In the genomic region with DNA sequence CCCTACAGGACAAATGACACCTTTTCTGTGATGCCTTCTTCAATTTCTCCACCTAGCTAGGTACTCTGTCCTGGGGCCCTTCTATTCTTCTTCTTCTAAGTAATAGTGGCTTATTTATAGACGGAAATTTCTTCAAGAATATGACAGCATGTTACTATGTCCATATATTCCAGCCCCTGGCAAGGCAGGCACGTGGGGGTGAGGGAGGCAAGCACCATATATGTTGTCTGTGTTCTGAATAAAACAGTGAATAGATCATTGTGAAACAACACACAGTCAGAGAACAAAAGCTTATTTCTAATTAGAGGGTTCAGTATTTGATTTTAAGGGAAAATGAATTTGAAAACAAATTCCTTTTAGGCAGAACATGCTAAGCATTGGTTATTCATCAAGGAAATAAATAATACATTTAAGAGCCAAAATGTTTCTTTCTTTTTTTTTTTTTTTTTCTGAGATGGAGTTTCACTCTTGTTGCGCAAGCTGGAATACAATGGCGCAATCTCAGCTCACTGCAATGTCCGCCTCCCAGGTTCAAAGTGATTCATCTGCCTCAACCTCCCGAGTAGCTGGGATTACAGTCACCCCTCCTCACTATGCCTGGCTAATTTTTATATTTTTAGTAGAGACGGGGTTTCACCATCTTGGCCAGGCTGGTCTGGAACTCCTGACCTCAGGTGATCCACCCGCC, we compare ENCODE assay signal across 13 cellular contexts. TPM values are rescaled to one million over a fixed set of nuclear protein-coding genes. Genes with fewer than 3 reads are reported as not detected.
DNase-seq lines count a peak whose midpoint lies in the region; ATAC-seq, FAIRE-seq and TF ChIP-seq lines count a peak whose summit lies in the region.
"Had no signal": no experiment of that assay in that cellular context is flagged by ENCODE, and none has a peak within 500 bp of the region (broad histone marks: within the 10 kb centered on the region; RNA-seq: fewer than 3 reads in every experiment).

No MANE protein-coding gene starts in this region.

- H3K36me3 Mint-ChIP-seq in WTC11, result peaks cover 59% of the 10 kb centered on the region

- H4K20me1 ChIP-seq in K562 (replicated peaks; ENCODE audit: control insufficient read depth, insufficient read depth, low read length), result no peaks in the 10 kb centered on the region
- H4K20me1 ChIP-seq in HepG2 (ENCODE audit: insufficient read depth, low read length), result no peaks in the 10 kb centered on the region

- no peak overlapping the region for H3K27ac ChIP-seq in A549
- no peak overlapping the region for H3K27ac ChIP-seq in K562 (ENCODE audit: extremely low read depth, low read depth, low read length)
- no peak overlapping the region for H3K27ac ChIP-seq in HepG2 (ENCODE audit: extremely low read length, insufficient read depth, low read length)
- no peak overlapping the region for H3K27ac ChIP-seq in SJCRH30
- H3K27ac ChIP-seq: BLaER1 treated with 17β-estradiol and CSF1 and Interleukin-3, amounts not matched to agents 10 nM and 100 nM had no signal

- H3K79me2 ChIP-seq in K562 (ENCODE audit: control insufficient read depth, insufficient read depth, low read length), result peaks cover 2% of the 10 kb centered on the region; the same call in 1 of the 3 replicates
- H3K79me2 ChIP-seq in HepG2 (ENCODE audit: insufficient read depth, low read length), result peaks cover 2% of the 10 kb centered on the region

- TF ChIP-seq POLR2A in A549 (IDR thresholded peaks at IDR 0.05; ENCODE audit: low read length), result no peak
- TF ChIP-seq POLR2A in K562 (conservative IDR thresholded peaks at IDR 0.05), result no peak
- no peak for TF ChIP-seq POLR2A in HepG2 (IDR thresholded peaks at IDR 0.05; ENCODE audit: insufficient read depth in 1 of 2, low read depth in 2 of 2, low read length in 2 of 2)
- no peak for TF ChIP-seq POLR2A in GM12891 (IDR thresholded peaks at IDR 0.05; ENCODE audit: low read depth, low read length)

- H3K4me3 Mint-ChIP-seq in WTC11, result no peak overlapping the region
- H3K4me3 Mint-ChIP-seq: T-helper 1 cell treated with Interleukin-12 subunit alpha and Interleukin-12 subunit beta and Interleukin-4 antibody, amounts not matched to agents 30 μg/mL and 1 μg/mL, for 36 hours had no signal

- 71% methylated on average over 8 of the region's 8 CpGs for WGBS in A549 (ENCODE audit: missing lambda C conversion rate)
- WGBS in K562 (ENCODE audit: insufficient coverage, low coverage, missing lambda C conversion rate), result 83% methylated on average over 7 of the region's 8 CpGs
- WGBS in HepG2 (ENCODE audit: low lambda C conversion rate), result 84% methylated on average over 8 of the region's 8 CpGs

- no peaks in the 10 kb centered on the region for H3K9me1 ChIP-seq in K562 (ENCODE audit: control insufficient read depth, insufficient read depth, low read length)

- TF ChIP-seq CTCF in A549 (IDR thresholded peaks at IDR 0.05), result no peak
- TF ChIP-seq CTCF in K562 (IDR thresholded peaks at IDR 0.05 in 2 of 3, conservative IDR thresholded peaks at IDR 0.05 in 1 of 3; ENCODE audit: insufficient read depth in 2 of 3, low read depth in 1 of 3, low read length in 3 of 3), result no peak
- TF ChIP-seq CTCF in HepG2 (CRISPR knock-in tag; IDR thresholded peaks at IDR 0.05), result no peak
- TF ChIP-seq CTCF in WTC11 (IDR thresholded peaks at IDR 0.05), result no peak

- in situ Hi-C loops in K562 (cut with MboI), result no loop called here
- in situ Hi-C loops in HepG2 (cut with HindIII; ENCODE audit: extremely low pct_ligation_motif_present, low pct_unique_long_range_greater_than_20kb), result no loop called here

- no peaks in the 10 kb centered on the region for H3K27me3 Mint-ChIP-seq in WTC11 (ENCODE audit: low read depth)

- H3K4me1 ChIP-seq in A549 (peaks cover 26% of the 10 kb centered on the region), K562 (replicated peaks in 1 of 2; ENCODE audit: control insufficient read depth in 2 of 2, insufficient read depth in 2 of 2, low read length in 2 of 2) (peaks cover 0 to 3% of the 10 kb centered on the region in 2 experiments; a peak in 2 of 5 replicates), HepG2 (ENCODE audit: insufficient read depth, low read length) (peaks cover 18% of the 10 kb centered on the region), SJCRH30 (no peaks in the 10 kb centered on the region)

- no peaks in the 10 kb centered on the region for H3K27me3 ChIP-seq in K562 (ENCODE audit: control insufficient read depth in 2 of 2, insufficient read depth in 2 of 2, low read length in 2 of 2)
- no peaks in the 10 kb centered on the region for H3K27me3 ChIP-seq in HepG2 (ENCODE audit: control insufficient read depth in 1 of 2, insufficient read depth in 2 of 2, low read length in 2 of 2)
- H3K27me3 ChIP-seq in SJCRH30, result no peaks in the 10 kb centered on the region
- H3K27me3 ChIP-seq: BLaER1 treated with 17β-estradiol and CSF1 and Interleukin-3, amounts not matched to agents 10 nM and 100 nM; gastroesophageal sphincter had no signal

- CTCF ChIA-PET in A549 (lab: Yijun Ruan, JAX), result interaction anchor here (1.1 to 1.5 kb wide), 2 partner anchors 293 to 295 kb away, joined by 3 read pairs; no protein-coding TSS in a partner anchor
- CTCF ChIA-PET in K562 (lab: Yijun Ruan, JAX; ENCODE audit: low intra/inter-chr PET ratio), result no interaction called here
- CTCF ChIA-PET in HepG2 (lab: Yijun Ruan, JAX; ENCODE audit: low intra/inter-chr PET ratio, low total read pairs), result no interaction called here
- CTCF ChIA-PET in WTC11 (lab: Charles Lee), result interaction anchor here (0.6 kb wide), 1 partner anchor 247 kb away, joined by 3 read pairs; no protein-coding TSS in a partner anchor

- H3K36me3 ChIP-seq in K562 (ENCODE audit: control insufficient read depth, insufficient read depth, low read length) (peaks cover 79% of the 10 kb centered on the region), HepG2 (replicated peaks in 1 of 2; ENCODE audit: control insufficient read depth in 1 of 2, insufficient read depth in 2 of 2, low read length in 2 of 2) (peaks cover 20 to 81% of the 10 kb centered on the region in 2 experiments), SJCRH30 (peaks cover 34% of the 10 kb centered on the region)

- H3K4me1 Mint-ChIP-seq in WTC11, result peaks cover 2% of the 10 kb centered on the region

- H3K9ac ChIP-seq in K562 (ENCODE audit: insufficient read depth in 1 of 2, low read depth in 2 of 2, low read length in 2 of 2), result no peak overlapping the region
- H3K9ac ChIP-seq in HepG2 (ENCODE audit: insufficient read depth, low read depth, low read length), result no peak overlapping the region
- H3K9ac ChIP-seq: BLaER1 treated with 17β-estradiol and CSF1 and Interleukin-3, amounts not matched to agents 10 nM and 100 nM had no signal

- POLR2A ChIA-PET in A549 (lab: Yijun Ruan, JAX) (no interaction called here), K562 (lab: Yijun Ruan, JAX) (interaction anchor here (0.5 to 0.6 kb wide), 2 partner anchors 109 to 616 kb away, joined by 3 read pairs; no protein-coding TSS in a partner anchor), HepG2 (lab: Yijun Ruan, JAX) (no interaction called here), WTC11 (lab: Charles Lee) (no interaction called here)

- H2AFZ ChIP-seq in K562 (ENCODE audit: low read depth, low read length), result no peak overlapping the region
- no peak overlapping the region for H2AFZ ChIP-seq in HepG2 (ENCODE audit: low read length)

- no TSS peak for BruUV-seq in K562 (replicated peaks; lab: Mats Ljungman, UMichigan)
- BruUV-seq in HepG2 (replicated peaks; lab: Mats Ljungman, UMichigan), result no TSS peak

- H3K4me3 ChIP-seq in A549, result no peak overlapping the region
- H3K4me3 ChIP-seq in K562, result no peak overlapping the region
- H3K4me3 ChIP-seq in HepG2 (replicated peaks in 1 of 3; ENCODE audit: insufficient read depth in 1 of 3, low read depth in 2 of 3, low read length in 3 of 3), result no peak overlapping the region
- H3K4me3 ChIP-seq in SJCRH30, result no peak overlapping the region
- H3K4me3 ChIP-seq: BLaER1 treated with 17β-estradiol and CSF1 and Interleukin-3, amounts not matched to agents 10 nM and 100 nM; gastroesophageal sphincter had no signal

- TF ChIP-seq EP300 in A549 (IDR thresholded peaks at IDR 0.05), result no peak
- no peak for TF ChIP-seq EP300 in K562 (IDR thresholded peaks at IDR 0.05; ENCODE audit: low read length)
- TF ChIP-seq EP300 in HepG2 (IDR thresholded peaks at IDR 0.05; ENCODE audit: low read depth in 2 of 2, low read length in 2 of 2), result no peak
- TF ChIP-seq EP300 in HepG2 (CRISPR knock-in tag; IDR thresholded peaks at IDR 0.05; ENCODE audit: borderline replicate concordance), result no peak

- peak overlapping the region; percentile 43; the same call in 2 of the 3 replicates for H3K4me2 ChIP-seq in A549
- no peak overlapping the region for H3K4me2 ChIP-seq in K562 (ENCODE audit: insufficient read depth, low read length)
- no peak overlapping the region for H3K4me2 ChIP-seq in HepG2 (ENCODE audit: low read depth, low read length)

- DNase-seq in A549 (ENCODE audit: low read depth in 1 of 2, low spot score in 1 of 2) (no peak), M059J (ENCODE audit: low read depth) (peak; percentile 55), K562 (ENCODE audit: extremely low read depth in 1 of 4, low spot score in 3 of 4) (no peak), HepG2 (ENCODE audit: low spot score) (no peak), 8988T (no peak), WTC11 (ENCODE audit: low spot score) (no peak), GM12891 (ENCODE audit: insufficient read length, low spot score) (no peak), SJCRH30 (no peak)
- DNase-seq: NCI-H1436 treated with DMSO at 0.1 percent for 48 hours had no signal

- ATAC-seq in A549 (no peak), K562 (no peak), HepG2 (no peak), WTC11 (no peak)
- ATAC-seq: gastroesophageal sphincter had no signal

- H3K9me3 Mint-ChIP-seq in WTC11, result no peaks in the 10 kb centered on the region
- H3K9me3 Mint-ChIP-seq: T-helper 1 cell treated with Interleukin-12 subunit alpha and Interleukin-12 subunit beta and Interleukin-4 antibody, amounts not matched to agents 30 μg/mL and 1 μg/mL, for 36 hours had no signal

- H3K9me3 ChIP-seq in A549, result no peaks in the 10 kb centered on the region
- no peaks in the 10 kb centered on the region for H3K9me3 ChIP-seq in K562 (replicated peaks; ENCODE audit: control insufficient read depth, insufficient read depth, low read depth, low read length)
- H3K9me3 ChIP-seq in HepG2 (ENCODE audit: low read length), result no peaks in the 10 kb centered on the region
- H3K9me3 ChIP-seq in SJCRH30 (replicated peaks), result no peaks in the 10 kb centered on the region
- H3K9me3 ChIP-seq: BLaER1 treated with 17β-estradiol and CSF1 and Interleukin-3, amounts not matched to agents 10 nM and 100 nM; gastroesophageal sphincter had no signal

- H3K27ac Mint-ChIP-seq in WTC11, result no peak overlapping the region

- FAIRE-seq in A549 (lab: Jason Lieb, UNC) (no peak), K562 (lab: Jason Lieb, UNC) (no peak), HepG2 (lab: Jason Lieb, UNC) (no peak), GM12891 (lab: Jason Lieb, UNC) (no peak)

- intact Hi-C loops in K562 (cut with micrococcal nuclease) (no loop called here), HepG2 (cut with micrococcal nuclease; ENCODE audit: unreplicated experiment) (no loop called here)

- TF ChIP-seq RAD21 in A549 (conservative IDR thresholded peaks at IDR 0.05 in 1 of 2, IDR thresholded peaks at IDR 0.05 in 1 of 2) (no peak), K562 (CRISPR knock-in tag; conservative IDR thresholded peaks at IDR 0.05 in 1 of 2, IDR thresholded peaks at IDR 0.05 in 1 of 2) (no peak), HepG2 (CRISPR knock-in tag; IDR thresholded peaks at IDR 0.05) (no peak)

RNA-seq across cellular contexts. Expression of a gene that starts 6.2 kb away (rescaled TPM):
- polyA plus RNA-seq in A549 (2011; rRNA removed) (12.2 and 22.1 TPM in 2 replicates), A549 (2017; fragmentation: RNase III; extraction: RNeasy Plus Mini Kit Qiagen cat#74134 plus additional on column Dnase treatment) (17.4 to 22.2 TPM (median 18.0 TPM) in 3 replicates), K562 (2011; rRNA removed) (30.9 and 36.9 TPM in 2 replicates), K562 (2014; fragmentation: Illumina TruSeq; extraction: Trizol) (11.6 and 12.4 TPM in 2 replicates), K562 (2014; fragmentation: Nextera tagmentation; extraction: Ambion mirVana) (10 to 100 TPM in 1 of 2 experiments, 1 to 10 TPM in 1; 8.5 to 14.5 TPM), K562 (2014; rRNA removed) (45.4 and 46.6 TPM in 2 replicates), HepG2 (2011; rRNA removed) (13.5 and 16.0 TPM in 2 replicates)
- polyA plus RNA-seq in A549 (2012; cell fraction: cytosol; rRNA removed), result 10.8 and 14.6 TPM in 2 replicates
- polyA plus RNA-seq in A549 (2012; cell fraction: nucleus; rRNA removed), result 9.6 and 10.1 TPM in 2 replicates
- 2.3 and 3.6 TPM in 2 replicates for polyA minus RNA-seq in A549 (2011; rRNA and poly(A)+ RNA removed)
- 33.3 and 44.0 TPM in 2 replicates for total RNA-seq in M059J (2014; rRNA removed; shearing (Covaris generic))
- total RNA-seq in K562 (2011; cell fraction: chromatin; rRNA removed; ENCODE audit: low replicate concordance), result 3.8 and 7.0 TPM in 2 replicates
- total RNA-seq in K562 (2011; cell fraction: nucleolus; rRNA removed), result 2.6 and 2.8 TPM in 2 replicates
- total RNA-seq in K562 (2011; cell fraction: nucleoplasm; rRNA removed), result 5.9 and 6.8 TPM in 2 replicates
- total RNA-seq in K562 (2014; rRNA removed) (62.9 and 64.7 TPM in 2 replicates), K562 (2014; rRNA removed; fragmentation: Illumina TruSeq; extraction: Trizol) (38.8 and 40.8 TPM in 2 replicates), K562 (2015; rRNA removed; fragmentation: Illumina TruSeq; extraction: Trizol) (17.0 and 17.9 TPM in 2 replicates), K562 (2021) (63.7 and 64.7 TPM in 2 replicates), HepG2 (2016; rRNA removed; fragmentation: Illumina TruSeq; extraction: Trizol) (63.5 and 72.8 TPM in 2 replicates), WTC11 (2021) (31.9 to 40.9 TPM (median 36.1 TPM) in 3 replicates)
- 7.4 and 33.2 TPM in 2 replicates for polyA plus RNA-seq in K562 (2011; cell fraction: cytosol; rRNA removed)
- 7.2 and 7.6 TPM in 2 replicates for polyA plus RNA-seq in K562 (2011; cell fraction: nucleus; rRNA removed)
- polyA plus RNA-seq in K562 (2012), result 44.8 and 49.3 TPM in 2 replicates
- polyA minus RNA-seq in K562 (2011; rRNA and poly(A)+ RNA removed), result 6.0 and 7.6 TPM in 2 replicates
- polyA minus RNA-seq in K562 (2011; cell fraction: cytosol; rRNA and poly(A)+ RNA removed), result 2.9 and 6.4 TPM in 2 replicates
- 2.3 and 4.7 TPM in 2 replicates for polyA minus RNA-seq in K562 (2011; cell fraction: nucleus; rRNA and poly(A)+ RNA removed)
- total RNA-seq in HepG2 (2016; cell fraction: cytosol; rRNA removed; fragmentation: Illumina TruSeq; extraction: Trizol; ENCODE audit: low read depth), result 166 and 170 TPM in 2 replicates
- 59.3 and 73.4 TPM in 2 replicates for total RNA-seq in HepG2 (2016; cell fraction: insoluble cytoplasmic fraction; rRNA removed; fragmentation: Illumina TruSeq; extraction: Trizol)
- 169 and 174 TPM in 2 replicates for total RNA-seq in HepG2 (2016; cell fraction: membrane; rRNA removed; fragmentation: Illumina TruSeq; extraction: Trizol)
- total RNA-seq in HepG2 (2016; cell fraction: nucleus; rRNA removed; fragmentation: Illumina TruSeq; extraction: Trizol), result 26.7 and 33.2 TPM in 2 replicates
- 10.7 and 20.4 TPM in 2 replicates for polyA plus RNA-seq in HepG2 (2011; cell fraction: cytosol; rRNA removed)
- 8.3 and 8.5 TPM in 2 replicates for polyA plus RNA-seq in HepG2 (2011; cell fraction: nucleus; rRNA removed)
- 22.1 and 42.4 TPM in 2 replicates for polyA plus RNA-seq in HepG2 (2012)
- polyA plus RNA-seq in HepG2 (2016; cell fraction: cytosol; fragmentation: Illumina TruSeq; extraction: Trizol; ENCODE audit: low read depth), result 232 and 243 TPM in 2 replicates
- 51.6 and 57.6 TPM in 2 replicates for polyA plus RNA-seq in HepG2 (2016; cell fraction: insoluble cytoplasmic fraction; fragmentation: Illumina TruSeq; extraction: Trizol; ENCODE audit: low read depth)
- 144 and 151 TPM in 2 replicates for polyA plus RNA-seq in HepG2 (2016; cell fraction: membrane; fragmentation: Illumina TruSeq; extraction: Trizol; ENCODE audit: low read depth)
- 47.5 and 48.3 TPM in 2 replicates for polyA plus RNA-seq in HepG2 (2016; cell fraction: nucleus; fragmentation: Illumina TruSeq; extraction: Trizol; ENCODE audit: insufficient read depth, low read depth)
- polyA minus RNA-seq in HepG2 (2011; rRNA and poly(A)+ RNA removed; ENCODE audit: low replicate concordance), result 0.23 and 2.4 TPM in 2 replicates
- polyA minus RNA-seq in HepG2 (2011; cell fraction: cytosol; rRNA and poly(A)+ RNA removed), result 4.3 and 5.5 TPM in 2 replicates
- polyA minus RNA-seq in HepG2 (2011; cell fraction: nucleus; rRNA and poly(A)+ RNA removed), result 8.5 and 8.8 TPM in 2 replicates
- polyA plus RNA-seq in GM12891 (2012; ENCODE audit: low read depth, missing spikeins), result 8.0 TPM
- 27.3 and 30.9 TPM in 2 replicates for total RNA-seq in SJCRH30 (2014; rRNA removed; shearing (Covaris generic))

RNA-seq across cellular contexts. Expression of a gene that starts 32.5 kb away (rescaled TPM):
- not detected in 2 replicates for polyA plus RNA-seq in A549 (2011; rRNA removed)
- not detected in 2 replicates for polyA plus RNA-seq in A549 (2012; cell fraction: cytosol; rRNA removed)
- polyA plus RNA-seq in A549 (2012; cell fraction: nucleus; rRNA removed), result not detected in 2 replicates
- not detected in 3 replicates for polyA plus RNA-seq in A549 (2017; fragmentation: RNase III; extraction: RNeasy Plus Mini Kit Qiagen cat#74134 plus additional on column Dnase treatment)
- polyA minus RNA-seq in A549 (2011; rRNA and poly(A)+ RNA removed), result not detected in 2 replicates
- total RNA-seq in M059J (2014; rRNA removed; shearing (Covaris generic)), result not detected in 2 replicates
- not detected in 2 replicates for total RNA-seq in K562 (2011; cell fraction: chromatin; rRNA removed; ENCODE audit: low replicate concordance)
- total RNA-seq in K562 (2011; cell fraction: nucleolus; rRNA removed), result not detected in 2 replicates
- total RNA-seq in K562 (2011; cell fraction: nucleoplasm; rRNA removed), result not detected in 2 replicates
- not detected in 2 replicates for total RNA-seq in K562 (2014; rRNA removed)
- total RNA-seq in K562 (2014; rRNA removed; fragmentation: Illumina TruSeq; extraction: Trizol), result not detected in 2 replicates
- total RNA-seq in K562 (2015; rRNA removed; fragmentation: Illumina TruSeq; extraction: Trizol), result not detected in 2 replicates
- not detected in 2 replicates for total RNA-seq in K562 (2021)
- not detected in 2 replicates for polyA plus RNA-seq in K562 (2011; rRNA removed)
- polyA plus RNA-seq in K562 (2011; cell fraction: cytosol; rRNA removed), result not detected in 2 replicates
- not detected in 2 replicates for polyA plus RNA-seq in K562 (2011; cell fraction: nucleus; rRNA removed)
- not detected in 2 replicates for polyA plus RNA-seq in K562 (2012)
- not detected in 2 replicates for polyA plus RNA-seq in K562 (2014; fragmentation: Illumina TruSeq; extraction: Trizol)
- polyA plus RNA-seq in K562 (2014; fragmentation: Nextera tagmentation; extraction: Ambion mirVana), result not detected
- not detected in 2 replicates for polyA plus RNA-seq in K562 (2014; rRNA removed)
- polyA minus RNA-seq in K562 (2011; rRNA and poly(A)+ RNA removed), result not detected in 2 replicates
- not detected in 2 replicates for polyA minus RNA-seq in K562 (2011; cell fraction: cytosol; rRNA and poly(A)+ RNA removed)
- polyA minus RNA-seq in K562 (2011; cell fraction: nucleus; rRNA and poly(A)+ RNA removed), result not detected in 2 replicates
- not detected in 2 replicates for total RNA-seq in HepG2 (2016; rRNA removed; fragmentation: Illumina TruSeq; extraction: Trizol)
- total RNA-seq in HepG2 (2016; cell fraction: cytosol; rRNA removed; fragmentation: Illumina TruSeq; extraction: Trizol; ENCODE audit: low read depth), result not detected in 2 replicates
- total RNA-seq in HepG2 (2016; cell fraction: insoluble cytoplasmic fraction; rRNA removed; fragmentation: Illumina TruSeq; extraction: Trizol), result not detected in 2 replicates
- not detected in 2 replicates for total RNA-seq in HepG2 (2016; cell fraction: membrane; rRNA removed; fragmentation: Illumina TruSeq; extraction: Trizol)
- not detected in 2 replicates for total RNA-seq in HepG2 (2016; cell fraction: nucleus; rRNA removed; fragmentation: Illumina TruSeq; extraction: Trizol)
- polyA plus RNA-seq in HepG2 (2011; rRNA removed), result not detected in 2 replicates
- polyA plus RNA-seq in HepG2 (2011; cell fraction: cytosol; rRNA removed), result not detected in 2 replicates
- not detected in 2 replicates for polyA plus RNA-seq in HepG2 (2011; cell fraction: nucleus; rRNA removed)
- not detected in 2 replicates for polyA plus RNA-seq in HepG2 (2012)
- not detected in 2 replicates for polyA plus RNA-seq in HepG2 (2016; cell fraction: cytosol; fragmentation: Illumina TruSeq; extraction: Trizol; ENCODE audit: low read depth)
- polyA plus RNA-seq in HepG2 (2016; cell fraction: insoluble cytoplasmic fraction; fragmentation: Illumina TruSeq; extraction: Trizol; ENCODE audit: low read depth), result not detected in 2 replicates
- polyA plus RNA-seq in HepG2 (2016; cell fraction: membrane; fragmentation: Illumina TruSeq; extraction: Trizol; ENCODE audit: low read depth), result not detected in 2 replicates
- not detected in 2 replicates for polyA plus RNA-seq in HepG2 (2016; cell fraction: nucleus; fragmentation: Illumina TruSeq; extraction: Trizol; ENCODE audit: insufficient read depth, low read depth)
- polyA minus RNA-seq in HepG2 (2011; rRNA and poly(A)+ RNA removed; ENCODE audit: low replicate concordance), result not detected in 2 replicates
- not detected in 2 replicates for polyA minus RNA-seq in HepG2 (2011; cell fraction: cytosol; rRNA and poly(A)+ RNA removed)
- not detected in 2 replicates for polyA minus RNA-seq in HepG2 (2011; cell fraction: nucleus; rRNA and poly(A)+ RNA removed)
- not detected in 3 replicates for total RNA-seq in WTC11 (2021)
- polyA plus RNA-seq in GM12891 (2012; ENCODE audit: low read depth, missing spikeins), result not detected
- 0.12 TPM in 1 of 2 replicates, not detected in the other for total RNA-seq in SJCRH30 (2014; rRNA removed; shearing (Covaris generic))
- total RNA-seq: lung microvascular endothelial cell had no signal

Comparison
In these comparisons a context has a peak if more than half of its experiments do, and no peak if none do; other contexts are left out.
1. CTCF ChIA-PET loops: an anchor here in A549 (1.1 to 1.5 kb wide) and WTC11 (0.6 kb wide); none called in K562 and HepG2.